Comparison of ENCODE assay signal across 8 cellular contexts in genomic region chr1:218521414-218522169, GRCh38.
DNase-seq lines count a peak whose midpoint lies in the region; ATAC-seq and TF ChIP-seq lines count a peak whose summit lies in the region.

No MANE protein-coding gene starts in this region.

- intact Hi-C loops in PC-3 (cut with micrococcal nuclease) = loop anchor here (1.0 kb wide), 2 partner anchors 141 to 160 kb away; no protein-coding TSS in a partner anchor

- no peak overlapping the region for H3K9ac ChIP-seq in PC-3 (ENCODE audit: low read length)

- DNase-seq in A172 (ENCODE audit: low spot score) (peak; percentile 71), PC-3 (peak; percentile 88), astrocyte of the cerebellum (ENCODE audit: low read depth) (no peak), iris pigment epithelial cell (ENCODE audit: low read depth) (peak; percentile 34)
- DNase-seq in stimulated activated CD8-positive, alpha-beta memory T cell treated with anti-CD3 and anti-CD28 coated beads, Interleukin-4, amount 100 ng/mL, for 24 hours (ENCODE audit: low read depth) = peak; percentile 10

- ATAC-seq in HG03432 (IDR thresholded peaks at IDR 0.05; ENCODE audit: unreplicated experiment) (peak; percentile 83), PC-3 (peak; percentile 65; the same call in 1 of the 2 replicates), HG03039 (IDR thresholded peaks at IDR 0.05; ENCODE audit: unreplicated experiment) (no peak)

- no peak overlapping the region for H2AFZ ChIP-seq in PC-3 (ENCODE audit: low read length)

- no peaks in the 10 kb centered on the region for H3K9me2 ChIP-seq in PC-3 (replicated peaks; ENCODE audit: low read length)

- no peaks in the 10 kb centered on the region for H3F3A ChIP-seq in PC-3 (ENCODE audit: low read length, unreplicated experiment)

- no peak overlapping the region for H3K4me2 ChIP-seq in PC-3 (ENCODE audit: low read length)

- TF ChIP-seq CTCF in GM12872 (IDR thresholded peaks at IDR 0.05; ENCODE audit: insufficient read depth, low read depth, low read length) (peak; percentile 70), PC-3 (conservative IDR thresholded peaks at IDR 0.05; ENCODE audit: low read depth, low read length) (peak; percentile 99), astrocyte of the cerebellum (IDR thresholded peaks at IDR 0.05; ENCODE audit: low read depth, low read length, missing control alignments) (peak; percentile 23)

- H3K27ac ChIP-seq in PC-3 (ENCODE audit: low read length) = no peak overlapping the region

- H3K36me3 ChIP-seq in PC-3 (ENCODE audit: low read depth, low read length) = no peaks in the 10 kb centered on the region

- CTCF ChIA-PET in PC-3 (lab: Charles Lee) = no interaction called here

- H3K27me3 ChIP-seq in PC-3 (ENCODE audit: low read length) = no peaks in the 10 kb centered on the region

- H3K4me3 ChIP-seq in PC-3 (ENCODE audit: low read length) (no peak overlapping the region), astrocyte of the cerebellum (ENCODE audit: low read depth, low read length) (no peak overlapping the region)

- no peaks in the 10 kb centered on the region for H3K79me2 ChIP-seq in PC-3 (ENCODE audit: low read length)

- POLR2A ChIA-PET in PC-3 (lab: Charles Lee; ENCODE audit: unreplicated experiment) = no interaction called here

- no peaks in the 10 kb centered on the region for H3K9me3 ChIP-seq in PC-3 (ENCODE audit: low read length)

- H4K20me1 ChIP-seq in PC-3 (ENCODE audit: low read length) = no peaks in the 10 kb centered on the region

- no peaks in the 10 kb centered on the region for H3K4me1 ChIP-seq in PC-3 (ENCODE audit: insufficient read depth, low read length)

- no TSS peak for BruUV-seq in PC-3 (replicated peaks; lab: Mats Ljungman, UMichigan)

- in situ Hi-C loops in astrocyte of the cerebellum (cut with HindIII; ENCODE audit: low sequenced_read_pairs) = no loop called here

Comparison
In these comparisons a context has a peak if more than half of its experiments do, and no peak if none do; other contexts are left out.
1. CTCF ChIP-seq: peak in every context shown above with its lines; median percentile 99 in PC-3; 70 in GM12872; 23 in astrocyte of the cerebellum.